Comparison of ENCODE assay signal across 8 cellular contexts in the genomic region with DNA sequence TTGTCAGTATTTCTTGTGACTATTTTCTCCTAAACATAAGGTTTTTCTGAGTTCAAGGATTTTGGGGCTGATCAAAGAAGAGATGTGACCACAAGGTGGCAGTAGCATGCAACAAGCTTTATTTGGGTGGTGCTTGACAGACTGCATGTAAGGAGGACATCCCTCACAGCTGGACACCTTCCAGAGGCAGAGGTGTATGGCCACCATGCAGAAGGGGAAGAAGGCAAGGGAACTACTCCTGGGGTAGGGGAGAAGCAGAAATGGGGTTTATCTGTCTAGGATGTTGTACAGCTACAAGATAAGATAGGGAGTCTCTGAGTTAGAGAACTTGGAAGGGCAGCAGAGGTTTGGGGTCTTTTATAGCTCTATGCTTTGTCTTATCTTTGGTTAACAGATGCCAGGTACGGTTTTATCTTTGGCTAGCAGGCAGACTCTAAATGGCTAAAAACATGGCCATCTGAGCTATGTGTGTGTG. TPM values are rescaled to one million over a fixed set of nuclear protein-coding genes. Genes with fewer than 3 reads are reported as not detected.
DNase-seq lines count a peak whose midpoint lies in the region; ATAC-seq and TF ChIP-seq lines count a peak whose summit lies in the region.

No MANE protein-coding gene starts in this region.

- no peak overlapping the region for H3K4me3 Mint-ChIP-seq in chondrocyte (ENCODE audit: unreplicated experiment)

- peaks cover 30% of the 10 kb centered on the region for H3K4me1 Mint-ChIP-seq in chondrocyte (ENCODE audit: low read depth)

- peak; percentile 57 for DNase-seq in AG09309 (ENCODE audit: low read depth)
- DNase-seq in NCI-H345 treated with DMSO at 0.1 percent for 48 hours (lab: John Stamatoyannopoulos, UW; ENCODE audit: unreplicated experiment), result peak; percentile 64
- DNase-seq in activated CD4-positive, alpha-beta T cell treated with anti-CD3 and anti-CD28 coated beads for 1 hour, result peak; percentile 49
- DNase-seq in chondrocyte (ENCODE audit: low spot score), result no peak
- DNase-seq in left lobe of liver (ENCODE audit: low spot score), result peak; percentile 78
- peak in 2 of 3 experiments; percentile 43 to 62 for DNase-seq in stimulated activated CD4-positive, alpha-beta T cell treated with anti-CD3 and anti-CD28 coated beads, TNF-alpha, amount 100 ng/mL, for 4 hours (ENCODE audit: low read depth in 3 of 3)

- no peak overlapping the region for H3K27ac Mint-ChIP-seq in chondrocyte (ENCODE audit: unreplicated experiment)

- no peaks in the 10 kb centered on the region for H3K36me3 Mint-ChIP-seq in chondrocyte (ENCODE audit: low read depth)

- no peaks in the 10 kb centered on the region for H3K9me3 Mint-ChIP-seq in chondrocyte (ENCODE audit: low read depth)

- no peak overlapping the region for H3K4me3 ChIP-seq in AG09309 (ENCODE audit: control insufficient read depth, low read depth, low read length)

- H3K27me3 Mint-ChIP-seq in chondrocyte (ENCODE audit: low read depth), result no peaks in the 10 kb centered on the region

- TF ChIP-seq CTCF in AG09309 (IDR thresholded peaks at IDR 0.05; ENCODE audit: control insufficient read depth, insufficient read depth, low read depth, low read length, missing control alignments) (peak; percentile 84), chondrocyte (IDR thresholded peaks at IDR 0.05) (peak; percentile 91)

- peak; percentile 36 for ATAC-seq in GM18858 (IDR thresholded peaks at IDR 0.05; ENCODE audit: unreplicated experiment)
- ATAC-seq in HG03280 (IDR thresholded peaks at IDR 0.05; ENCODE audit: unreplicated experiment), result peak; percentile 47
- peak; percentile 93 for ATAC-seq in left lobe of liver

RNA-seq across cellular contexts. Expression of a gene that starts 5.1 kb away (rescaled TPM):
- total RNA-seq in chondrocyte, result 43.1 to 55.2 TPM (median 45.6 TPM) in 3 replicates
- total RNA-seq in left lobe of liver, result 20.8 TPM

RNA-seq across cellular contexts. Expression of a gene that starts 24.6 kb away (rescaled TPM):
- 0.27 to 0.72 TPM (median 0.40 TPM) in 3 replicates for total RNA-seq in chondrocyte
- total RNA-seq in left lobe of liver, result 2.1 TPM

Comparison
In these comparisons a context has a peak if more than half of its experiments do, and no peak if none do; other contexts are left out.
1. ATAC-seq: peak in every context shown above with its lines; median percentile 93 in left lobe of liver; 47 in HG03280; 36 in GM18858.